27 cellular contexts compared by ENCODE assay signal in the genomic region with DNA sequence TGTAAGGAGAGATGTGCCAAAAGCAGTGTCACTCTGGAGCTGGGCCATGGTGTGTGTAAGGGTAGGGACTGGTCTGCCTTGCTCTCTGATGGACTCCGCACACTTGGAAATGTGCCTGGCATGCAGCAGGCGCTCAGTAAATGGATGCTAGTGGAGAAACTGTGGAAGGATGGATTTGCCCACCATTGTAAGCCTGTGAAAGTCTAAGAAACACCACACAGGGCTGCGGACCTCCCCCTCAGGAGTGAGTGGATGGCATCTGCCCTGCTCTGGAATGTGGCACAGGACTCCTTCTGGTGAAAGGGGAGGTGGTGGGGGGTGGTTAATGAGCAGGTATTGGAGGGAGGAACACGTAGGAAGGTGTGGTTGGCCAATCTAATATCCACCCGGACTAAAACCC.
"Had no signal": no experiment of that assay in that cellular context is flagged by ENCODE, and none has a peak within 500 bp of the region (broad histone marks: within the 10 kb centered on the region; RNA-seq: fewer than 3 reads in every experiment).

No MANE protein-coding gene starts in this region.

- H3K27me3 ChIP-seq: right lobe of liver, thyroid gland, tibial nerve had no signal

- H3K4me1 ChIP-seq: pancreas, prostate gland, right lobe of liver, sigmoid colon, stomach, thyroid gland, upper lobe of left lung had no signal

- H3K4me3 Mint-ChIP-seq: naive B cell; naive thymus-derived CD8-positive, alpha-beta T cell; natural killer cell treated with Interleukin-12 subunit alpha and Interleukin-12 subunit beta and Interleukin-15 and Interleukin-18, amount 100 ng/mL, for 72 hours; nephron progenitor cell; neural crest cell; stimulated activated effector memory CD8-positive, alpha-beta T cell treated with anti-CD3 and anti-CD28 coated beads, Interleukin-12 subunit alpha, Interleukin-12 subunit beta, amount 100 ng/mL, for 72 hours; stimulated activated naive B cell treated with anti-CD40 and anti-IgM and Interleukin-4, amounts not matched to agents 10 μg/mL and 1 μg/mL and 100 μg/mL, for 72 hours; stimulated activated naive CD8-positive, alpha-beta T cell treated with anti-CD3 and anti-CD28 coated beads, Interleukin-15, Interleukin-2, amounts not matched to agents 100 ng/mL and 50 ng/mL, for 24 hours had no signal

- H3K9me3 ChIP-seq: pancreas, prostate gland, right lobe of liver, sigmoid colon, thoracic aorta, thyroid gland, tibial nerve, upper lobe of left lung had no signal

- DNase-seq: naive B cell; naive thymus-derived CD8-positive, alpha-beta T cell; nephron progenitor cell; occipital lobe; pancreas; retina; right cardiac atrium; right lobe of liver; sigmoid colon; small intestine; stimulated activated CD4-positive, alpha-beta T cell treated with anti-CD3 and anti-CD28 coated beads, Interleukin-15, amount 100 ng/mL, for 24 hours; stimulated activated CD4-positive, alpha-beta T cell treated with anti-CD3 and anti-CD28 coated beads, Interleukin-2, amount 100 ng/mL, for 24 hours; stimulated activated CD4-positive, alpha-beta T cell treated with anti-CD3 and anti-CD28 coated beads, Interleukin-2, amount 100 ng/mL, for 48 hours; stimulated activated CD4-positive, alpha-beta T cell treated with anti-CD3 and anti-CD28 coated beads, Interleukin-4, amount 100 ng/mL, for 24 hours; stimulated activated naive B cell treated with anti-CD40 and anti-IgM and Interleukin-4, amounts not matched to agents 10 μg/mL and 1 μg/mL and 100 μg/mL, for 72 hours; stimulated activated naive CD4-positive, alpha-beta T cell treated with Interleukin-2 at 50 U/mL for 16 hours; stomach; thyroid gland; trophoblast cell had no signal

- H3K9me3 Mint-ChIP-seq: natural killer cell treated with Interleukin-12 subunit alpha and Interleukin-12 subunit beta and Interleukin-15 and Interleukin-18, amount 100 ng/mL, for 72 hours; neural crest cell; stimulated activated effector memory CD8-positive, alpha-beta T cell treated with anti-CD3 and anti-CD28 coated beads, Interleukin-12 subunit alpha, Interleukin-12 subunit beta, amount 100 ng/mL, for 72 hours; stimulated activated naive B cell treated with anti-CD40 and anti-IgM and Interleukin-4, amounts not matched to agents 10 μg/mL and 1 μg/mL and 100 μg/mL, for 72 hours; stimulated activated naive CD8-positive, alpha-beta T cell treated with anti-CD3 and anti-CD28 coated beads, Interleukin-15, Interleukin-2, amounts not matched to agents 100 ng/mL and 50 ng/mL, for 24 hours had no signal

- ATAC-seq: naive thymus-derived CD8-positive, alpha-beta T cell; pancreas; stimulated activated effector memory CD8-positive, alpha-beta T cell treated with anti-CD3 and anti-CD28 coated beads, Interleukin-12 subunit alpha, Interleukin-12 subunit beta, amount 100 ng/mL, for 72 hours; stimulated activated naive B cell treated with anti-CD40 and anti-IgM and Interleukin-4, amounts not matched to agents 10 μg/mL and 1 μg/mL and 100 μg/mL, for 72 hours had no signal

- H3K27ac Mint-ChIP-seq: natural killer cell treated with Interleukin-12 subunit alpha and Interleukin-12 subunit beta and Interleukin-15 and Interleukin-18, amount 100 ng/mL, for 72 hours; stimulated activated effector memory CD8-positive, alpha-beta T cell treated with anti-CD3 and anti-CD28 coated beads, Interleukin-12 subunit alpha, Interleukin-12 subunit beta, amount 100 ng/mL, for 72 hours; stimulated activated naive B cell treated with anti-CD40 and anti-IgM and Interleukin-4, amounts not matched to agents 10 μg/mL and 1 μg/mL and 100 μg/mL, for 72 hours; stimulated activated naive CD8-positive, alpha-beta T cell treated with anti-CD3 and anti-CD28 coated beads, Interleukin-15, Interleukin-2, amounts not matched to agents 100 ng/mL and 50 ng/mL, for 24 hours had no signal

- H3K4me3 ChIP-seq: pancreas, prostate gland, right lobe of liver, sigmoid colon, stomach, thoracic aorta, thyroid gland, tibial nerve, upper lobe of left lung had no signal

- H3K36me3 ChIP-seq: pancreas, prostate gland, right lobe of liver, sigmoid colon, stomach, thoracic aorta, thyroid gland, tibial nerve, upper lobe of left lung had no signal

- H3K36me3 Mint-ChIP-seq: natural killer cell treated with Interleukin-12 subunit alpha and Interleukin-12 subunit beta and Interleukin-15 and Interleukin-18, amount 100 ng/mL, for 72 hours; stimulated activated effector memory CD8-positive, alpha-beta T cell treated with anti-CD3 and anti-CD28 coated beads, Interleukin-12 subunit alpha, Interleukin-12 subunit beta, amount 100 ng/mL, for 72 hours had no signal

- H3K4me1 Mint-ChIP-seq: naive thymus-derived CD8-positive, alpha-beta T cell; nephron progenitor cell; neural crest cell; stimulated activated effector memory CD8-positive, alpha-beta T cell treated with anti-CD3 and anti-CD28 coated beads, Interleukin-12 subunit alpha, Interleukin-12 subunit beta, amount 100 ng/mL, for 72 hours had no signal

- H3K27ac ChIP-seq: pancreas, prostate gland, right lobe of liver, sigmoid colon, stomach, thoracic aorta, thyroid gland, tibial nerve, upper lobe of left lung had no signal
